ENCODE assay signal across 8 cellular contexts in genomic region chr21:37266515-37267221, GRCh38. TPM values are rescaled to one million over a fixed set of nuclear protein-coding genes. Genes with fewer than 3 reads are reported as not detected.
DNase-seq lines count a peak whose midpoint lies in the region; ATAC-seq and TF ChIP-seq lines count a peak whose summit lies in the region.

No MANE protein-coding gene starts in this region.

- no peaks in the 10 kb centered on the region for H3K9me3 ChIP-seq in HUES64 (ENCODE audit: insufficient read depth, low read depth, low read length)
- H3K9me3 ChIP-seq in neural cell (ENCODE audit: low read length), result no peaks in the 10 kb centered on the region

- no peaks in the 10 kb centered on the region for H4K20me1 ChIP-seq in neural cell (ENCODE audit: insufficient read depth)

- H3F3A ChIP-seq in neural cell (ENCODE audit: insufficient read depth, low read length, poor library complexity, severe bottlenecking), result no peaks in the 10 kb centered on the region

- peak overlapping the region; percentile 100 for H3K27ac ChIP-seq in HUES64 (ENCODE audit: low read depth, low read length)
- peak overlapping the region; percentile 97 for H3K27ac ChIP-seq in neural cell (ENCODE audit: low read length)

- H3K27me3 ChIP-seq in HUES64 (ENCODE audit: insufficient read depth, low read length), result no peaks in the 10 kb centered on the region
- H3K27me3 ChIP-seq in neural cell (ENCODE audit: insufficient read depth, low read depth, low read length), result no peaks in the 10 kb centered on the region

- DNase-seq in NCI-H510A (lab: John Stamatoyannopoulos, UW) (peak; percentile 94), NCI-H510A treated with DMSO at 0.1 percent for 48 hours (lab: John Stamatoyannopoulos, UW) (no peak), fibroblast of gingiva (ENCODE audit: low read depth) (peak; percentile 14), putamen (ENCODE audit: low spot score) (no peak)

- no peak for TF ChIP-seq EP300 in neural cell (conservative IDR thresholded peaks at IDR 0.05; ENCODE audit: poor library complexity, severe bottlenecking)

- WGBS in HUES64, result under 1% methylated on average over 38 of the region's 39 CpGs

- H3K4me3 Mint-ChIP-seq in T-helper 1 cell treated with Interleukin-12 subunit alpha and Interleukin-12 subunit beta and Interleukin-4 antibody, amounts not matched to agents 30 μg/mL and 1 μg/mL, for 36 hours, result peak overlapping the region; percentile 97

- H3K4me2 ChIP-seq in neural cell (ENCODE audit: low read length), result peak overlapping the region; percentile 59

- TF ChIP-seq CTCF in neural cell (IDR thresholded peaks at IDR 0.05; ENCODE audit: poor library complexity, severe bottlenecking), result no peak

- H3K4me1 ChIP-seq in HUES64 (ENCODE audit: insufficient read depth, low read length), result peaks cover 5% of the 10 kb centered on the region

- no peaks in the 10 kb centered on the region for H3K27me3 Mint-ChIP-seq in T-helper 1 cell treated with Interleukin-12 subunit alpha and Interleukin-12 subunit beta and Interleukin-4 antibody, amounts not matched to agents 30 μg/mL and 1 μg/mL, for 36 hours (ENCODE audit: low read depth)

- H3K27ac Mint-ChIP-seq in T-helper 1 cell treated with Interleukin-12 subunit alpha and Interleukin-12 subunit beta and Interleukin-4 antibody, amounts not matched to agents 30 μg/mL and 1 μg/mL, for 36 hours, result peak overlapping the region; percentile 98

- ATAC-seq in GM21515 (IDR thresholded peaks at IDR 0.05; ENCODE audit: unreplicated experiment), result peak; percentile 9

- no peak for TF ChIP-seq RAD21 in neural cell (conservative IDR thresholded peaks at IDR 0.05)

- peaks cover 41% of the 10 kb centered on the region for H3K79me2 ChIP-seq in neural cell (replicated peaks; ENCODE audit: insufficient read depth, low read length)

- no peaks in the 10 kb centered on the region for H3K36me3 ChIP-seq in HUES64 (ENCODE audit: insufficient read depth, low read length)
- H3K36me3 ChIP-seq in neural cell (ENCODE audit: insufficient read depth, low read length), result no peaks in the 10 kb centered on the region

- H3K4me1 Mint-ChIP-seq in T-helper 1 cell treated with Interleukin-12 subunit alpha and Interleukin-12 subunit beta and Interleukin-4 antibody, amounts not matched to agents 30 μg/mL and 1 μg/mL, for 36 hours (ENCODE audit: low read depth), result peaks cover 29% of the 10 kb centered on the region

- peaks cover 15% of the 10 kb centered on the region for H3K36me3 Mint-ChIP-seq in T-helper 1 cell treated with Interleukin-12 subunit alpha and Interleukin-12 subunit beta and Interleukin-4 antibody, amounts not matched to agents 30 μg/mL and 1 μg/mL, for 36 hours (ENCODE audit: low read depth)

- H3K9ac ChIP-seq in HUES64 (ENCODE audit: low read depth, low read length) (peak overlapping the region; percentile 76), neural cell (ENCODE audit: low read length) (peak overlapping the region; percentile 92)

- H3K4me3 ChIP-seq in HUES64 (ENCODE audit: low read length) (peak overlapping the region; percentile 83), neural cell (ENCODE audit: low read length) (peak overlapping the region; percentile 95)

- peak overlapping the region; percentile 97 for H2AFZ ChIP-seq in neural cell (ENCODE audit: low read depth, low read length)

- no peaks in the 10 kb centered on the region for H3K9me2 ChIP-seq in neural cell (ENCODE audit: insufficient read depth, low read length)

- no peaks in the 10 kb centered on the region for H3K9me3 Mint-ChIP-seq in T-helper 1 cell treated with Interleukin-12 subunit alpha and Interleukin-12 subunit beta and Interleukin-4 antibody, amounts not matched to agents 30 μg/mL and 1 μg/mL, for 36 hours

TF ChIP-seq in neural cell, 6 proteins besides CTCF, POLR2A, EP300 and RAD21:
- TF ChIP-seq, protein P1, sequence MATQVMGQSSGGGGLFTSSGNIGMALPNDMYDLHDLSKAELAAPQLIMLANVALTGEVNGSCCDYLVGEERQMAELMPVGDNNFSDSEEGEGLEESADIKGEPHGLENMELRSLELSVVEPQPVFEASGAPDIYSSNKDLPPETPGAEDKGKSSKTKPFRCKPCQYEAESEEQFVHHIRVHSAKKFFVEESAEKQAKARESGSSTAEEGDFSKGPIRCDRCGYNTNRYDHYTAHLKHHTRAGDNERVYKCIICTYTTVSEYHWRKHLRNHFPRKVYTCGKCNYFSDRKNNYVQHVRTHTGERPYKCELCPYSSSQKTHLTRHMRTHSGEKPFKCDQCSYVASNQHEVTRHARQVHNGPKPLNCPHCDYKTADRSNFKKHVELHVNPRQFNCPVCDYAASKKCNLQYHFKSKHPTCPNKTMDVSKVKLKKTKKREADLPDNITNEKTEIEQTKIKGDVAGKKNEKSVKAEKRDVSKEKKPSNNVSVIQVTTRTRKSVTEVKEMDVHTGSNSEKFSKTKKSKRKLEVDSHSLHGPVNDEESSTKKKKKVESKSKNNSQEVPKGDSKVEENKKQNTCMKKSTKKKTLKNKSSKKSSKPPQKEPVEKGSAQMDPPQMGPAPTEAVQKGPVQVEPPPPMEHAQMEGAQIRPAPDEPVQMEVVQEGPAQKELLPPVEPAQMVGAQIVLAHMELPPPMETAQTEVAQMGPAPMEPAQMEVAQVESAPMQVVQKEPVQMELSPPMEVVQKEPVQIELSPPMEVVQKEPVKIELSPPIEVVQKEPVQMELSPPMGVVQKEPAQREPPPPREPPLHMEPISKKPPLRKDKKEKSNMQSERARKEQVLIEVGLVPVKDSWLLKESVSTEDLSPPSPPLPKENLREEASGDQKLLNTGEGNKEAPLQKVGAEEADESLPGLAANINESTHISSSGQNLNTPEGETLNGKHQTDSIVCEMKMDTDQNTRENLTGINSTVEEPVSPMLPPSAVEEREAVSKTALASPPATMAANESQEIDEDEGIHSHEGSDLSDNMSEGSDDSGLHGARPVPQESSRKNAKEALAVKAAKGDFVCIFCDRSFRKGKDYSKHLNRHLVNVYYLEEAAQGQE (IDR thresholded peaks at IDR 0.05; ENCODE audit: borderline replicate concordance), result no peak
- peak; percentile 31 for TF ChIP-seq TAF1 (IDR thresholded peaks at IDR 0.05; ENCODE audit: low read depth)

RNA-seq across cellular contexts. Expression of gene VPS26C, which starts 0.5 kb away (rescaled TPM):
- polyA plus RNA-seq in HUES64 (2013, experiment 1 of 2), result 38.5 TPM
- polyA plus RNA-seq in HUES64 (2013, experiment 2 of 2), result 37.0 TPM
- polyA plus RNA-seq in neural cell, result 46.9 and 55.5 TPM in 2 replicates
- 60.4 and 63.9 TPM in 2 replicates for polyA minus RNA-seq in neural cell

Comparison
In these comparisons a context has a peak if more than half of its experiments do, and no peak if none do; other contexts are left out.
1. DNase-seq: peak in NCI-H510A (single experiment) and fibroblast of gingiva (single experiment); none in NCI-H510A treated with DMSO at 0.1 percent for 48 hours (single experiment) and putamen (single experiment).